Comparison of ENCODE assay signal across 8 cellular contexts in genomic region chr15:40282870-40283614, GRCh38. TPM values are rescaled to one million over a fixed set of nuclear protein-coding genes. Genes with fewer than 3 reads are reported as not detected.
A peak's percentile ranks its signal among the peaks of the same experiment; 100 is the strongest.
DNase-seq lines count a peak whose midpoint lies in the region; ATAC-seq and TF ChIP-seq lines count a peak whose summit lies in the region.

A gene with protein sequence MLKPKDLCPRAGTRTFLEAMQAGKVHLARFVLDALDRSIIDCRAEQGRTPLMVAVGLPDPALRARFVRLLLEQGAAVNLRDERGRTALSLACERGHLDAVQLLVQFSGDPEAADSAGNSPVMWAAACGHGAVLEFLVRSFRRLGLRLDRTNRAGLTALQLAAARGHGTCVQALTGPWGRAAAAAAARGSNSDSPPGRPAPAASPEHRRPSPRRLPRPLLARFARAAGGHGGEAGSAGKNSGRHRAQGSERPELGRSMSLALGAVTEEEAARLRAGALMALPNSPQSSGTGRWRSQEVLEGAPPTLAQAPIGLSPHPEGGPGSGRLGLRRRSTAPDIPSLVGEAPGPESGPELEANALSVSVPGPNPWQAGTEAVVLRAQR (minus strand): TSS chr15:40283064. CDS start chr15:40282586, 478 bp downstream.

- peak within 1 kb of the TSS; percentile 63 for H3K4me3 Mint-ChIP-seq in activated naive CD8-positive, alpha-beta T cell treated with anti-CD3 and anti-CD28 coated beads, Interleukin-2, amount 50 U/mL, for 24 hours
- no peak within 1 kb of the TSS for H3K4me3 Mint-ChIP-seq in endothelial cell (ENCODE audit: unreplicated experiment)

- no peaks in the 10 kb centered on the region for H4K20me1 ChIP-seq in OCI-LY3 (ENCODE audit: insufficient read depth, low read length)

- ATAC-seq in activated naive CD8-positive, alpha-beta T cell treated with anti-CD3 and anti-CD28 coated beads, Interleukin-2, amount 50 U/mL, for 24 hours, result peak; percentile 29

- H3K36me3 Mint-ChIP-seq in activated naive CD8-positive, alpha-beta T cell treated with anti-CD3 and anti-CD28 coated beads, Interleukin-2, amount 50 U/mL, for 24 hours (ENCODE audit: low read depth), result no peaks in the 10 kb centered on the region
- H3K36me3 Mint-ChIP-seq in endothelial cell (ENCODE audit: low read depth, unreplicated experiment), result peaks cover 7% of the 10 kb centered on the region

- peaks cover 13% of the 10 kb centered on the region for H3K27me3 ChIP-seq in OCI-LY3 (ENCODE audit: low read depth, low read length)
- peaks cover 94% of the 10 kb centered on the region for H3K27me3 ChIP-seq in iPS-20b (ENCODE audit: insufficient read depth, low read length)

- H3K4me2 ChIP-seq in OCI-LY3 (ENCODE audit: low read length), result 0 out of 2 replicates have a peak within 1 kb of the TSS, but pooled peaks have one; percentile 7

- H3K36me3 ChIP-seq in OCI-LY3 (replicated peaks; ENCODE audit: low read depth, low read length) (no peaks in the 10 kb centered on the region), iPS-20b (ENCODE audit: insufficient read depth, low read depth, low read length) (no peaks in the 10 kb centered on the region)

- H2AFZ ChIP-seq in OCI-LY3 (ENCODE audit: low read depth, low read length), result no peak within 1 kb of the TSS

- peaks cover 28% of the 10 kb centered on the region for H3K27me3 Mint-ChIP-seq in activated naive CD8-positive, alpha-beta T cell treated with anti-CD3 and anti-CD28 coated beads, Interleukin-2, amount 50 U/mL, for 24 hours
- H3K27me3 Mint-ChIP-seq in endothelial cell (ENCODE audit: unreplicated experiment), result peaks cover 33% of the 10 kb centered on the region

- peaks cover 26% of the 10 kb centered on the region for H3K4me1 ChIP-seq in OCI-LY3 (ENCODE audit: low read length)
- peaks cover 19% of the 10 kb centered on the region for H3K4me1 ChIP-seq in iPS-20b (ENCODE audit: insufficient read depth, low read length)

- no peak for TF ChIP-seq CTCF in OCI-LY3 (IDR thresholded peaks at IDR 0.05; ENCODE audit: low read depth, low read length)
- no peak for TF ChIP-seq CTCF in endothelial cell (IDR thresholded peaks at IDR 0.05; ENCODE audit: unreplicated experiment)

- H3K4me3 ChIP-seq in OCI-LY3 (ENCODE audit: low read length), result peak within 1 kb of the TSS; percentile 42
- H3K4me3 ChIP-seq in iPS-20b (ENCODE audit: low read length), result peak within 1 kb of the TSS; percentile 56; the same call in 1 of the 2 replicates

- H3K9me3 Mint-ChIP-seq in activated naive CD8-positive, alpha-beta T cell treated with anti-CD3 and anti-CD28 coated beads, Interleukin-2, amount 50 U/mL, for 24 hours, result no peaks in the 10 kb centered on the region
- no peaks in the 10 kb centered on the region for H3K9me3 Mint-ChIP-seq in endothelial cell (ENCODE audit: unreplicated experiment)

- H3K9ac ChIP-seq in OCI-LY3 (ENCODE audit: low read length) (no peak within 1 kb of the TSS), iPS-20b (ENCODE audit: low read depth, low read length) (no peak within 1 kb of the TSS)

- H3K79me2 ChIP-seq in OCI-LY3 (ENCODE audit: low read length), result no peaks in the 10 kb centered on the region

- peaks cover 4% of the 10 kb centered on the region for H3K4me1 Mint-ChIP-seq in activated naive CD8-positive, alpha-beta T cell treated with anti-CD3 and anti-CD28 coated beads, Interleukin-2, amount 50 U/mL, for 24 hours
- peaks cover 20% of the 10 kb centered on the region for H3K4me1 Mint-ChIP-seq in endothelial cell (ENCODE audit: unreplicated experiment)

- no peak within 1 kb of the TSS for H3K27ac ChIP-seq in OCI-LY3 (ENCODE audit: low read length)
- no peak within 1 kb of the TSS for H3K27ac ChIP-seq in iPS-20b (ENCODE audit: low read length)

- DNase-seq in NCI-H2196 (lab: John Stamatoyannopoulos, UW; ENCODE audit: unreplicated experiment), result peak; percentile 16
- no peak for DNase-seq in NCI-H2196 treated with DMSO at 0.1 percent for 48 hours (lab: John Stamatoyannopoulos, UW; ENCODE audit: unreplicated experiment)
- peak; percentile 40 for DNase-seq in activated naive CD8-positive, alpha-beta T cell treated with anti-CD3 and anti-CD28 coated beads, Interleukin-2, amount 50 U/mL, for 24 hours
- peak; percentile 49 for DNase-seq in stimulated activated CD8-positive, alpha-beta memory T cell treated with anti-CD3 and anti-CD28 coated beads, Interleukin-4, amount 100 ng/mL, for 48 hours
- DNase-seq in ureter (ENCODE audit: low spot score), result no peak
- DNase-seq in endothelial cell (ENCODE audit: low spot score), result no peak

- no peak within 1 kb of the TSS for H3K27ac Mint-ChIP-seq in activated naive CD8-positive, alpha-beta T cell treated with anti-CD3 and anti-CD28 coated beads, Interleukin-2, amount 50 U/mL, for 24 hours
- H3K27ac Mint-ChIP-seq in endothelial cell (ENCODE audit: unreplicated experiment), result no peak within 1 kb of the TSS

- H3K9me3 ChIP-seq in OCI-LY3 (ENCODE audit: insufficient read depth, low read length) (no peaks in the 10 kb centered on the region), iPS-20b (ENCODE audit: insufficient read depth, low read depth, low read length) (no peaks in the 10 kb centered on the region)

RNA-seq across cellular contexts. Expression of the gene that starts here (rescaled TPM):
- total RNA-seq in ureter, result not detected
- not detected for total RNA-seq in endothelial cell (ENCODE audit: unreplicated experiment)

Comparison
In these comparisons a context has a peak if more than half of its experiments do, and no peak if none do; other contexts are left out.
1. DNase-seq: peak in NCI-H2196 (single experiment), activated naive CD8-positive, alpha-beta T cell treated with anti-CD3 and anti-CD28 coated beads, Interleukin-2, amount 50 U/mL, for 24 hours (single experiment) and stimulated activated CD8-positive, alpha-beta memory T cell treated with anti-CD3 and anti-CD28 coated beads, Interleukin-4, amount 100 ng/mL, for 48 hours (single experiment); none in NCI-H2196 treated with DMSO at 0.1 percent for 48 hours (single experiment), ureter (single experiment) and endothelial cell (single experiment).